In genomic region chr1:1901641-1902294, GRCh38 we compare ENCODE assay signal across 32 cellular contexts. TPM values are rescaled to one million over a fixed set of nuclear protein-coding genes. Genes with fewer than 3 reads are reported as not detected.
A peak's percentile ranks its signal among the peaks of the same experiment; 100 is the strongest.
DNase-seq lines count a peak whose midpoint lies in the region; ATAC-seq and TF ChIP-seq lines count a peak whose summit lies in the region.
"Had no signal": no experiment of that assay in that cellular context is flagged by ENCODE, and none has a peak within 500 bp of the region (broad histone marks: within the 10 kb centered on the region; RNA-seq: fewer than 3 reads in every experiment).

No MANE protein-coding gene starts in this region.

- ATAC-seq in right cardiac atrium (no peak), left cardiac atrium (no peak), GM19395 (IDR thresholded peaks at IDR 0.05; ENCODE audit: unreplicated experiment) (no peak)
- ATAC-seq: PC-3 had no signal

- H3K9ac ChIP-seq in endodermal cell (ENCODE audit: extremely low read depth, low read length, poor library complexity, severe bottlenecking) = no peak overlapping the region
- H3K9ac ChIP-seq: GM23248 had no signal

- peaks cover 4% of the 10 kb centered on the region for H3K9me3 Mint-ChIP-seq in endodermal cell
- no peaks in the 10 kb centered on the region for H3K9me3 Mint-ChIP-seq in Caco-2 (ENCODE audit: unreplicated experiment)
- H3K9me3 Mint-ChIP-seq: CD4-positive, alpha-beta memory T cell; HFFc6; T-helper 1 cell treated with Interleukin-12 subunit alpha and Interleukin-12 subunit beta and Interleukin-4 antibody, amounts not matched to agents 30 μg/mL and 1 μg/mL, for 36 hours had no signal

- CTCF ChIA-PET in HEK293 (lab: Yijun Ruan, JAX) = interaction anchor here (0.6 to 1.1 kb wide), 5 partner anchors 43 to 480 kb away, joined by 3 to 5 read pairs (median 4); no protein-coding TSS in a partner anchor
- CTCF ChIA-PET in Caco-2 (lab: Charles Lee) = interaction anchor here (0.6 to 1.0 kb wide), 5 partner anchors 43 to 623 kb away, joined by 3 to 4 read pairs (median 3); no protein-coding TSS in a partner anchor

- no peak overlapping the region for H3K4me3 Mint-ChIP-seq in endodermal cell
- H3K4me3 Mint-ChIP-seq in Caco-2 (ENCODE audit: unreplicated experiment) = no peak overlapping the region
- H3K4me3 Mint-ChIP-seq: CD4-positive, alpha-beta memory T cell; HFFc6; T-helper 1 cell treated with Interleukin-12 subunit alpha and Interleukin-12 subunit beta and Interleukin-4 antibody, amounts not matched to agents 30 μg/mL and 1 μg/mL, for 36 hours had no signal

- POLR2A ChIA-PET in HEK293 (lab: Yijun Ruan, JAX) (no interaction called here), Caco-2 (lab: Charles Lee) (interaction anchor here (0.6 kb wide), 1 partner anchor 10 kb away, joined by 11 read pairs; no protein-coding TSS in a partner anchor)

- H3K4me1 Mint-ChIP-seq in endodermal cell = peaks cover 5% of the 10 kb centered on the region
- peaks cover 7% of the 10 kb centered on the region for H3K4me1 Mint-ChIP-seq in Caco-2 (ENCODE audit: low read depth, unreplicated experiment)

- no peak for TF ChIP-seq POLR2A in spleen (IDR thresholded peaks at IDR 0.05)

- BruUV-seq in Caco-2 (replicated peaks; lab: Mats Ljungman, UMichigan) = no TSS peak

- TF ChIP-seq CTCF in HEK293 (tag by site-specific recombination; IDR thresholded peaks at IDR 0.05) = no peak
- TF ChIP-seq CTCF in endodermal cell (conservative IDR thresholded peaks at IDR 0.05) = no peak
- TF ChIP-seq CTCF in spleen (IDR thresholded peaks at IDR 0.05 in 8 of 11, conservative IDR thresholded peaks at IDR 0.05 in 3 of 11) = no peak
- no peak for TF ChIP-seq CTCF in Caco-2 (IDR thresholded peaks at IDR 0.05; ENCODE audit: insufficient read depth in 1 of 2, low read depth in 1 of 2, low read length in 1 of 2, severe bottlenecking in 1 of 2, unreplicated experiment in 1 of 2)

- WGBS in right cardiac atrium = 81% methylated on average over 13 of the region's 13 CpGs
- WGBS in endodermal cell (ENCODE audit: insufficient coverage in 1 of 2, insufficient read length in 1 of 2), 2 experiments = 82 to 100% methylated on average over 3 to 13 of the region's 13 CpGs
- WGBS in spleen, 5 donors = 52 to 84% (median 69%) methylated on average over 10 to 13 of the region's 13 CpGs

- peak in 2 of 3 donors; percentile 36 to 43 for DNase-seq in right cardiac atrium
- DNase-seq in left cardiac atrium = no peak
- DNase-seq in endodermal cell = peak; percentile 48
- DNase-seq in spleen = peak; percentile 72
- DNase-seq in LoVo (ENCODE audit: low spot score) = no peak
- no peak for DNase-seq in Caco-2
- DNase-seq: C1 segment of cervical spinal cord; CD4-positive, alpha-beta memory T cell; COR-L47; EL; GF-D8; GM23248; H7; HFFc6; KG1; NCI-H1048; NCI-H1417; NCI-H187; NCI-H2081 treated with DMSO at 0.1 percent for 48 hours; NCI-H2171; NCI-H345; NCI-H524 treated with DMSO at 0.1 percent for 48 hours; NCI-H774; PC-3; SHP77 treated with DMSO at 0.1 percent for 48 hours; SW 1271 had no signal

- no peak overlapping the region for H3K27ac Mint-ChIP-seq in endodermal cell
- H3K27ac Mint-ChIP-seq in Caco-2 (ENCODE audit: unreplicated experiment) = no peak overlapping the region
- H3K27ac Mint-ChIP-seq: CD4-positive, alpha-beta memory T cell; HFFc6; T-helper 1 cell treated with Interleukin-12 subunit alpha and Interleukin-12 subunit beta and Interleukin-4 antibody, amounts not matched to agents 30 μg/mL and 1 μg/mL, for 36 hours had no signal

- H3K27me3 ChIP-seq in right cardiac atrium (ENCODE audit: control insufficient read depth, insufficient read depth) (no peaks in the 10 kb centered on the region), endodermal cell (ENCODE audit: control insufficient read depth, insufficient read depth, low read length, poor library complexity, severe bottlenecking) (no peaks in the 10 kb centered on the region), spleen (replicated peaks in 1 of 7) (peaks cover 0 to 8% (median 0%) of the 10 kb centered on the region in 7 donors), Caco-2 (replicated peaks; ENCODE audit: control insufficient read depth, insufficient read depth, low read length) (no peaks in the 10 kb centered on the region)

- H3K4me3 ChIP-seq in right cardiac atrium (ENCODE audit: low read length) = no peak overlapping the region
- no peak overlapping the region for H3K4me3 ChIP-seq in HEK293 (ENCODE audit: low read depth, low read length)
- H3K4me3 ChIP-seq in endodermal cell (ENCODE audit: low read length) = no peak overlapping the region
- H3K4me3 ChIP-seq in spleen = no peak overlapping the region
- no peak overlapping the region for H3K4me3 ChIP-seq in Caco-2 (ENCODE audit: low read depth, low read length)
- H3K4me3 ChIP-seq: GM23248, SK-N-MC had no signal

- intact Hi-C loops in right cardiac atrium (cut with DNase I) (loop anchor here in 1 of 4 donors (10.0 kb wide), 1 partner anchor 117 kb away; no protein-coding TSS in a partner anchor), left cardiac atrium (cut with DNase I) (loop anchor here (10.0 kb wide), 1 partner anchor 117 kb away; no protein-coding TSS in a partner anchor), spleen (cut with DNase I; ENCODE audit: low total_unique reads) (no loop called here), Caco-2 (cut with micrococcal nuclease; ENCODE audit: unreplicated experiment) (no loop called here)

- H3K36me3 Mint-ChIP-seq in endodermal cell (ENCODE audit: low read depth) (no peaks in the 10 kb centered on the region), Caco-2 (ENCODE audit: insufficient read depth, unreplicated experiment) (peaks cover 6% of the 10 kb centered on the region)
- H3K36me3 Mint-ChIP-seq: CD4-positive, alpha-beta memory T cell had no signal

- H3K36me3 ChIP-seq in HEK293 (ENCODE audit: control insufficient read depth in 2 of 2, insufficient read depth in 1 of 2, low read length in 2 of 2) (no peaks in the 10 kb centered on the region), endodermal cell (ENCODE audit: control insufficient read depth, insufficient read depth, low read length) (no peaks in the 10 kb centered on the region), spleen (no peaks in the 10 kb centered on the region), Caco-2 (ENCODE audit: control insufficient read depth, insufficient read depth, low read length) (no peaks in the 10 kb centered on the region)

- H3K4me1 ChIP-seq in right cardiac atrium (ENCODE audit: control insufficient read depth, insufficient read depth, low read length) = no peaks in the 10 kb centered on the region
- no peaks in the 10 kb centered on the region for H3K4me1 ChIP-seq in HEK293 (ENCODE audit: control insufficient read depth, insufficient read depth, low read length)
- H3K4me1 ChIP-seq in endodermal cell (ENCODE audit: control insufficient read depth, insufficient read depth, low read length) = no peaks in the 10 kb centered on the region
- H3K4me1 ChIP-seq in spleen = peaks cover 3 to 42% (median 18%) of the 10 kb centered on the region in 6 donors
- H3K4me1 ChIP-seq in Caco-2 = peaks cover 7% of the 10 kb centered on the region; the same call in 1 of the 2 replicates

- H3K27me3 Mint-ChIP-seq in endodermal cell (ENCODE audit: insufficient read depth) = peaks cover 1% of the 10 kb centered on the region
- H3K27me3 Mint-ChIP-seq in Caco-2 (ENCODE audit: insufficient read depth, unreplicated experiment) = no peaks in the 10 kb centered on the region
- H3K27me3 Mint-ChIP-seq: CD4-positive, alpha-beta memory T cell had no signal

- H3K9me3 ChIP-seq in right cardiac atrium (ENCODE audit: control insufficient read depth, low read length) (no peaks in the 10 kb centered on the region), HEK293 (ENCODE audit: control insufficient read depth, insufficient read depth, low read depth, low read length) (no peaks in the 10 kb centered on the region), endodermal cell (ENCODE audit: control insufficient read depth, low read length) (peaks cover 5% of the 10 kb centered on the region), spleen (no peaks in the 10 kb centered on the region), Caco-2 (no peaks in the 10 kb centered on the region)

- H3K27ac ChIP-seq in right cardiac atrium (ENCODE audit: low read length) = no peak overlapping the region
- H3K27ac ChIP-seq in HEK293 (ENCODE audit: extremely low read depth, low read depth, low read length) = no peak overlapping the region
- H3K27ac ChIP-seq in endodermal cell (ENCODE audit: low read depth, low read length) = no peak overlapping the region
- no peak overlapping the region for H3K27ac ChIP-seq in spleen
- H3K27ac ChIP-seq: GM23248, SK-N-MC had no signal

TF ChIP-seq in HEK293, 187 proteins besides CTCF, POLR2A, EP300 and RAD21 (continues in another document):
- TF ChIP-seq REPIN1 (tag by site-specific recombination; IDR thresholded peaks at IDR 0.05; ENCODE audit: low read depth) = no peak
- peak; percentile 48 for TF ChIP-seq ZIC2 (tag by site-specific recombination; IDR thresholded peaks at IDR 0.05)
- TF ChIP-seq SCRT1 (tag by site-specific recombination; IDR thresholded peaks at IDR 0.05; ENCODE audit: borderline replicate concordance) = 0 out of 2 replicates have a peak, but pooled peaks have one; percentile 2

RNA-seq across cellular contexts. Expression of gene GNB1, which starts 10.9 kb away (rescaled TPM):
- total RNA-seq in right cardiac atrium (100 to 1,000 TPM; 152 to 205 (median 174) TPM), left cardiac atrium (100 to 1,000 TPM; 188 to 206 TPM), endodermal cell (100 to 1,000 TPM; 369 to 371 TPM), spleen (100 to 1,000 TPM; 186 to 304 (median 273) TPM), Caco-2 (2022) (268 and 301 TPM in 2 replicates)
- polyA plus RNA-seq in right cardiac atrium (73.7 TPM), spleen (100 to 1,000 TPM in 1 of 3 donors, 10 to 100 TPM in 2; 76.0 to 132 (median 95.5) TPM)
- 346 TPM for polyA plus RNA-seq in endodermal cell (2013, experiment 1 of 2)
- 334 TPM for polyA plus RNA-seq in endodermal cell (2013, experiment 2 of 2)

RNA-seq across cellular contexts. Expression of gene CALML6, which starts 13.3 kb away (rescaled TPM):
- total RNA-seq in right cardiac atrium (under 1 TPM in 2 of 4 donors, not detected in 2; 0.24 to 0.36 TPM), left cardiac atrium (under 1 TPM in 1 of 2 donors, not detected in 1; 0.21 TPM), endodermal cell (1 to 10 TPM in 1 of 2 donors, under 1 TPM in 1; 0.89 to 1.4 TPM), spleen (1 to 10 TPM in 1 of 7 donors, under 1 TPM in 4, not detected in 2; 0.34 to 3.0 (median 0.66) TPM), Caco-2 (2022) (1.2 and 1.4 TPM in 2 replicates)
- polyA plus RNA-seq in right cardiac atrium (0.18 TPM), spleen (1 to 10 TPM in 1 of 3 donors, under 1 TPM in 2; 0.58 to 1.8 (median 0.85) TPM)
- polyA plus RNA-seq in endodermal cell (2013, experiment 1 of 2) = 0.32 TPM
- polyA plus RNA-seq in endodermal cell (2013, experiment 2 of 2) = not detected
- total RNA-seq: A172, HT1080 had no signal
- polyA plus RNA-seq: CD4-positive, alpha-beta memory T cell; GM23248 had no signal

RNA-seq across cellular contexts. Expression of gene TMEM52, which starts 17.3 kb away (rescaled TPM):
- total RNA-seq in right cardiac atrium (under 1 TPM; 0.34 to 0.89 (median 0.59) TPM), left cardiac atrium (under 1 TPM; 0.68 to 0.82 TPM), endodermal cell (1 to 10 TPM; 6.0 to 6.3 TPM), spleen (1 to 10 TPM in 6 of 7 donors, not detected in 1; 1.1 to 4.7 (median 1.8) TPM), Caco-2 (2022) (5.8 and 6.4 TPM in 2 replicates)
- polyA plus RNA-seq in right cardiac atrium (1.9 TPM), spleen (1 to 10 TPM in 1 of 3 donors, under 1 TPM in 2; 0.35 to 1.9 (median 0.64) TPM)
- 5.5 TPM for polyA plus RNA-seq in endodermal cell (2013, experiment 1 of 2)
- 6.3 TPM for polyA plus RNA-seq in endodermal cell (2013, experiment 2 of 2)
- total RNA-seq: A172, GM23248 had no signal
- polyA plus RNA-seq: CD4-positive, alpha-beta memory T cell had no signal

Comparison
In these comparisons a context has a peak if more than half of its experiments do, and no peak if none do; other contexts are left out.
1. DNase-seq: peak in right cardiac atrium (2 of 3), endodermal cell (single experiment) and spleen (single experiment); none in left cardiac atrium (single experiment), LoVo (single experiment) and Caco-2 (0 of 2).
2. intact Hi-C loops: an anchor here in left cardiac atrium (10.0 kb wide); none called in spleen and Caco-2.